25 cellular contexts compared by ENCODE assay signal in the genomic region with DNA sequence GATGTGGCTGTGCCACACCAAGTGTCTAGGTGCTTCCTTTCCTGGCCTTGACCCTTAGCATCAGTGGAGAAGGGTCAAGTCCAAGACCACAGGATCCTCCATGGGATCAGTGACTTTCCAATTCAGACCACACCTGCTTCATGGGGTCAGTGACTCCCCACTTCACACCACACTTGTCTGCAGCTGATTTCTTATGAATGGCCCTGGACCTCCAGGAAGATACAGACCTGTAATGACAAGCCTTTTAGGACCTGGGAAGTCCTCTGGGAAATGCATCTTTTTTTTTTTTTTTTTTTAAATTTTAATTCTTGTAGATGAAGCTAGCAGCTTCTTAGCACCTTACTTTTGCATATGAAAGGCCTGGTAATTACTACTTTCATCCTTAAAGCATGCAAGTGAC.
"Had no signal": no experiment of that assay in that cellular context is flagged by ENCODE, and none has a peak within 500 bp of the region (broad histone marks: within the 10 kb centered on the region; RNA-seq: fewer than 3 reads in every experiment).

No MANE protein-coding gene starts in this region.

- H3K4me3 ChIP-seq: dorsolateral prefrontal cortex, gastrocnemius medialis, left lung, neural progenitor cell, prostate gland, right atrium auricular region, skin epidermis, spleen, testis, tibial artery had no signal

- H3K9me3 ChIP-seq: gastrocnemius medialis, prostate gland, testis had no signal

- FAIRE-seq: colon, islet of Langerhans had no signal

- H3K9ac ChIP-seq: neural progenitor cell, parathyroid adenoma had no signal

- H3K4me1 ChIP-seq: gastrocnemius medialis, left lung, neural progenitor cell, parathyroid adenoma, prostate gland, right atrium auricular region, testis, tibial artery had no signal

- H3K27ac ChIP-seq: dorsolateral prefrontal cortex, epithelial cell of prostate, gastrocnemius medialis, left lung, neural progenitor cell, parathyroid adenoma, prostate gland, right atrium auricular region, testis, tibial artery had no signal

- DNase-seq: dorsolateral prefrontal cortex; effector CD4-positive, alpha-beta T cell; foreskin fibroblast; gastrocnemius medialis; left cardiac atrium; left lung; mesenchymal stem cell; midbrain; naive thymus-derived CD4-positive, alpha-beta T cell; spleen; stimulated activated CD4-positive, alpha-beta T cell treated with anti-CD3 and anti-CD28 coated beads, Interleukin-4, amount 100 ng/mL, for 4 hours; stimulated activated naive CD8-positive, alpha-beta T cell treated with anti-CD3 and anti-CD28 coated beads, Interleukin-15, Interleukin-2, amounts not matched to agents 100 U/mL and 50 U/mL, for 24 hours; substantia nigra; testis; tibial artery had no signal

- H3K4me2 ChIP-seq: neural progenitor cell had no signal

- H3K27me3 ChIP-seq: left lung, neural progenitor cell, right atrium auricular region, spleen, testis, tibial artery had no signal

- ATAC-seq: esophagus mucosa; gastrocnemius medialis; left cardiac atrium; left lung; naive thymus-derived CD4-positive, alpha-beta T cell; stimulated activated memory B cell treated with anti-CD40 and anti-IgM and Interleukin-4, amounts not matched to agents 10 μg/mL and 1 μg/mL and 100 μg/mL, for 72 hours; stimulated activated naive CD8-positive, alpha-beta T cell treated with anti-CD3 and anti-CD28 coated beads, Interleukin-15, Interleukin-2, amounts not matched to agents 100 U/mL and 50 U/mL, for 24 hours had no signal

- H3K36me3 ChIP-seq: gastrocnemius medialis, left lung, neural progenitor cell, prostate gland, right atrium auricular region, spleen, tibial artery had no signal
